In the genomic region with DNA sequence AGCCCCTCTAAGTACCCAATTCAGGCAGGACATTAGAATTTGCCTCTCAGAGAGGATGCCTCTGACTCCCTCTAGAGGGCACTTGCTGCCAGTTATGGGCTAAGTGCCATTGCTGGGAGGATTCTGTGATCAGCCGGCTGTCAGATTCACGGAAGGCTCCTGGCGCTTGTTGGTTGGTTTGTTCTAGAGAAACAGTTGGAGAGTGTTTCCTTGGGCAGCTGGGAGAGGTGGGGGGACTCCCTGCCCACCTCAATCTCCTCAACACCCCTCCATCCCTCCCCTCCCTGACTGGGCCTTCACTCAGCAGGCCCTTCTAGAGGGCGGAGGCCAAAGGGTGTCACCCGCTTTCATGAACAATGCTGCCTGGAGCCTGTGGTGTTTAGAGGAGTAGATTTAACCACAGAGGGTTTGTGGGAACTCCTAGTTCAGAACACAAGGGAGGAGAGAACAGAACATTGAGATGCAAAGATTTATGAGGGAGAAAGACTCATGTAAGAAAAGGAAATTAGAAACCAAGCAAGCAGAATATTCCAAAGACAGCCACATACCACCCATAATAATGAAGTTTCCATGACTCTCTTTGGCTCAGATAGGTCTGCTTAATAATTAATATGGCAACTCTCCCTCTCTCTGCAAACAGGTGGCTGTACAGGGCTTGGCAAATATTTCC, we compare ENCODE assay signal across 8 cellular contexts. TPM values are rescaled to one million over a fixed set of nuclear protein-coding genes. Genes with fewer than 3 reads are reported as not detected.
DNase-seq lines count a peak whose midpoint lies in the region; ATAC-seq and TF ChIP-seq lines count a peak whose summit lies in the region.

No MANE protein-coding gene starts in this region.

- DNase-seq in DMS79 (lab: John Stamatoyannopoulos, UW) (peak; percentile 8), KBM-7 (peak; percentile 43), RWPE2 (ENCODE audit: low spot score) (no peak), foreskin keratinocyte (peak; percentile 17 to 40), omental fat pad (ENCODE audit: low spot score) (no peak), tibial artery (peak; percentile 50 to 71), GOT3 (lab: John Stamatoyannopoulos, UW) (no peak)
- DNase-seq in activated gamma-delta T cell treated with anti-CD3 and anti-CD28 coated beads, Interleukin-2, amount 50 U/mL, for 16 hours (ENCODE audit: low read depth) = peak; percentile 35

- H3K36me3 ChIP-seq in RWPE2 (ENCODE audit: low read depth) = no peaks in the 10 kb centered on the region
- no peaks in the 10 kb centered on the region for H3K36me3 ChIP-seq in tibial artery

- H3K9me3 ChIP-seq in RWPE2 (ENCODE audit: severe bottlenecking) (no peaks in the 10 kb centered on the region), tibial artery (no peaks in the 10 kb centered on the region)

- intact Hi-C loops in tibial artery (cut with DNase I; ENCODE audit: low total_unique reads) = no loop called here

- TF ChIP-seq CTCF in RWPE2 (IDR thresholded peaks at IDR 0.05; ENCODE audit: poor library complexity, severe bottlenecking) (peak; percentile 89), foreskin keratinocyte (conservative IDR thresholded peaks at IDR 0.05) (peak; percentile 83), omental fat pad (IDR thresholded peaks at IDR 0.05) (no peak), tibial artery (IDR thresholded peaks at IDR 0.05) (peak; percentile 63 to 77)

- ATAC-seq in RWPE2 (ENCODE audit: low read depth) (peak; percentile 78), foreskin keratinocyte (peak; percentile 91), omental fat pad (ENCODE audit: low FRiP score) (peak; percentile 59)

- no peaks in the 10 kb centered on the region for H3K4me1 ChIP-seq in RWPE2 (ENCODE audit: insufficient read depth, poor library complexity, severe bottlenecking)
- H3K4me1 ChIP-seq in foreskin keratinocyte = no peaks in the 10 kb centered on the region
- peaks cover 0 to 3% (median 0%) of the 10 kb centered on the region in 4 donors for H3K4me1 ChIP-seq in tibial artery

- no peaks in the 10 kb centered on the region for H3K27me3 ChIP-seq in RWPE2 (ENCODE audit: insufficient read depth, poor library complexity, severe bottlenecking)
- peaks cover 5% of the 10 kb centered on the region for H3K27me3 ChIP-seq in foreskin keratinocyte
- no peaks in the 10 kb centered on the region for H3K27me3 ChIP-seq in tibial artery

- H3K27ac ChIP-seq in RWPE2 (ENCODE audit: poor library complexity, severe bottlenecking) (no peak overlapping the region), foreskin keratinocyte (no peak overlapping the region), tibial artery (no peak overlapping the region)

- in situ Hi-C loops in KBM-7 (cut with MboI; ENCODE audit: low pct_unique_long_range_greater_than_20kb, low sequenced_read_pairs) = no loop called here

- H3K4me3 ChIP-seq in RWPE2 (ENCODE audit: severe bottlenecking) (no peak overlapping the region), tibial artery (no peak overlapping the region)

RNA-seq across cellular contexts. Expression of gene ACP6, which starts 29.9 kb away (rescaled TPM):
- total RNA-seq in foreskin keratinocyte (8.7 and 9.5 TPM in 2 replicates), omental fat pad (10 to 100 TPM in 1 of 4 donors, 1 to 10 TPM in 3; 2.3 to 15.1 (median 5.9) TPM)
- 10.7 and 14.8 TPM in 2 replicates for polyA plus RNA-seq in foreskin keratinocyte

Comparison
In these comparisons a context has a peak if more than half of its experiments do, and no peak if none do; other contexts are left out.
1. DNase-seq: peak in DMS79 (single experiment), KBM-7 (single experiment), activated gamma-delta T cell treated with anti-CD3 and anti-CD28 coated beads, Interleukin-2, amount 50 U/mL, for 16 hours (single experiment), foreskin keratinocyte (2 of 2) and tibial artery (2 of 2); none in RWPE2 (single experiment), omental fat pad (single experiment) and GOT3 (single experiment).
2. CTCF ChIP-seq: peak in RWPE2 (single experiment), foreskin keratinocyte (single experiment) and tibial artery (2 of 2); none in omental fat pad (0 of 3).
3. Peak in every context shown above with its lines, with median percentiles within 50 percentile points of each other: ATAC-seq.